ENCODE assay signal across 7 cellular contexts in the genomic region with DNA sequence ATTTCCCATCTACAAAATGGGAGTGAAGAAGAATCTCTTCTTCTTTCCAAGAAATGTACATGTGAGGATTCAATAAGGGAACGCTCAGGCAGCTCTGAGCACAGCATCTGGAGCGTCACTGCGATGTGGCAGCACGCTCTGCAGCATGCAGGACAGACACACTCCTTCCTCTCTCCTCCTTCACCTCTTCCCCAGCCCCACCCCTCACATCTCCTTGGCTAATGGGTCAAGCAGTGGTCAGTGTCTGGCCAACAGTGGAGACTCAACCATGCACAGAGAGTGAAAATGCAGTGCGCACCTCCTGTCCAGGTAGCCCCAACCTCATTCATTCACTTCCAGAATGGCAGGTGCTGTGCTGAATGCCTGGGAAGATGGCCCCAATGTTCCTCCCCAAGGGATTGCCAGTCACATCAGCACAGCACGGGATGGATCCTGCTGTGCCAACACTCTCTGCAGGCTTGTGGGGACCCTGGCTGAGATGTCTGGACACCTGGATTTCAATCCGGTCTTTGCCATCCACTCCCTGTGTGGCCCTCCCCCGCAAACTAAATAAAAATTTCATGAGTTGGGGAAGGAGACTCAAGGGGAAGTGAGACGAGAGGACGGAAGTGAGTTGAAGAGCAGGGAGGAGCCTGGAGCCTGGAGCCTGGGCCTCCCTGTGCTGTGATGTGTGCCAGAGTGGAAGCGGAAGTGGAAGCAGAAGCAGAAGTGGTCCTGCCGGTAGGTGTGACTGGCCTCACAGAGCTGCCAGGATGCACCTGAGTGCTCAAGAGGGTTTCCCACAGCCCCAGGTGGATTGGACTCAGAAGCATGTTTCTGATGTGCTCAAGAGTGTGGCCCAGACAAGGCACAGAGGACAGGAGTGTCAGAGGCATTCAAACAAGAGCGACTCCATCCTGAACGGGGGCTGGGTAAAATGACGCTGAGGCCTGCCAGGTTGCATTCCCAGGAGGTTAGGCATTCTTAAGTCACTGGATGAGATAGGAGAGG.
DNase-seq lines count a peak whose midpoint lies in the region; ATAC-seq lines count a peak whose summit lies in the region.

No MANE protein-coding gene starts in this region.

- DNase-seq in activated naive CD8-positive, alpha-beta T cell treated with anti-CD3 and anti-CD28 coated beads, Interleukin-2, amount 50 U/mL, for 24 hours, result peak; percentile 24
- no peak for DNase-seq in stimulated activated CD4-positive, alpha-beta T cell treated with anti-CD3 and anti-CD28 coated beads, Interleukin-4, amount 100 ng/mL, for 24 hours
- no peak for DNase-seq in NCI-H1694 treated with DMSO at 0.1 percent for 48 hours (lab: John Stamatoyannopoulos, UW)
- no peak for DNase-seq in DMS79 treated with DMSO at 0.1 percent for 48 hours (lab: John Stamatoyannopoulos, UW)

- H3K9me3 Mint-ChIP-seq in activated naive CD8-positive, alpha-beta T cell treated with anti-CD3 and anti-CD28 coated beads, Interleukin-2, amount 50 U/mL, for 24 hours, result no peaks in the 10 kb centered on the region
- H3K9me3 Mint-ChIP-seq in stimulated activated memory B cell treated with anti-CD40 and anti-IgM and Interleukin-4, amounts not matched to agents 10 μg/mL and 1 μg/mL and 100 μg/mL, for 72 hours, result no peaks in the 10 kb centered on the region

- peaks cover 14% of the 10 kb centered on the region for H3K4me1 Mint-ChIP-seq in activated naive CD8-positive, alpha-beta T cell treated with anti-CD3 and anti-CD28 coated beads, Interleukin-2, amount 50 U/mL, for 24 hours
- H3K4me1 Mint-ChIP-seq in stimulated activated memory B cell treated with anti-CD40 and anti-IgM and Interleukin-4, amounts not matched to agents 10 μg/mL and 1 μg/mL and 100 μg/mL, for 72 hours, result peaks cover 36% of the 10 kb centered on the region

- peak; percentile 77 for ATAC-seq in GM19455 (IDR thresholded peaks at IDR 0.05; ENCODE audit: unreplicated experiment)
- peak; percentile 91 for ATAC-seq in HG03342 (IDR thresholded peaks at IDR 0.05; ENCODE audit: unreplicated experiment)
- ATAC-seq in activated naive CD8-positive, alpha-beta T cell treated with anti-CD3 and anti-CD28 coated beads, Interleukin-2, amount 50 U/mL, for 24 hours, result peak; percentile 44
- ATAC-seq in stimulated activated memory B cell treated with anti-CD40 and anti-IgM and Interleukin-4, amounts not matched to agents 10 μg/mL and 1 μg/mL and 100 μg/mL, for 72 hours, result peak; percentile 97

- H3K27me3 Mint-ChIP-seq in activated naive CD8-positive, alpha-beta T cell treated with anti-CD3 and anti-CD28 coated beads, Interleukin-2, amount 50 U/mL, for 24 hours, result peaks cover 26% of the 10 kb centered on the region
- no peaks in the 10 kb centered on the region for H3K27me3 Mint-ChIP-seq in stimulated activated memory B cell treated with anti-CD40 and anti-IgM and Interleukin-4, amounts not matched to agents 10 μg/mL and 1 μg/mL and 100 μg/mL, for 72 hours

- H3K27ac Mint-ChIP-seq in activated naive CD8-positive, alpha-beta T cell treated with anti-CD3 and anti-CD28 coated beads, Interleukin-2, amount 50 U/mL, for 24 hours, result peak overlapping the region; percentile 7
- peak overlapping the region; percentile 36 for H3K27ac Mint-ChIP-seq in stimulated activated memory B cell treated with anti-CD40 and anti-IgM and Interleukin-4, amounts not matched to agents 10 μg/mL and 1 μg/mL and 100 μg/mL, for 72 hours

- no peaks in the 10 kb centered on the region for H3K36me3 Mint-ChIP-seq in activated naive CD8-positive, alpha-beta T cell treated with anti-CD3 and anti-CD28 coated beads, Interleukin-2, amount 50 U/mL, for 24 hours (ENCODE audit: low read depth)
- no peaks in the 10 kb centered on the region for H3K36me3 Mint-ChIP-seq in stimulated activated memory B cell treated with anti-CD40 and anti-IgM and Interleukin-4, amounts not matched to agents 10 μg/mL and 1 μg/mL and 100 μg/mL, for 72 hours

- no peak overlapping the region for H3K4me3 Mint-ChIP-seq in activated naive CD8-positive, alpha-beta T cell treated with anti-CD3 and anti-CD28 coated beads, Interleukin-2, amount 50 U/mL, for 24 hours
- H3K4me3 Mint-ChIP-seq in stimulated activated memory B cell treated with anti-CD40 and anti-IgM and Interleukin-4, amounts not matched to agents 10 μg/mL and 1 μg/mL and 100 μg/mL, for 72 hours, result peak overlapping the region; percentile 0

Comparison
In these comparisons a context has a peak if more than half of its experiments do, and no peak if none do; other contexts are left out.
1. ATAC-seq: peak in every context shown above with its lines; median percentile 97 in stimulated activated memory B cell treated with anti-CD40 and anti-IgM and Interleukin-4, amounts not matched to agents 10 μg/mL and 1 μg/mL and 100 μg/mL, for 72 hours; 91 in HG03342; 77 in GM19455; 44 in activated naive CD8-positive, alpha-beta T cell treated with anti-CD3 and anti-CD28 coated beads, Interleukin-2, amount 50 U/mL, for 24 hours.